Comparison of ENCODE assay signal across 8 cellular contexts in genomic region chr1:239951518-239952130, GRCh38.
A peak's percentile ranks its signal among the peaks of the same experiment; 100 is the strongest.
DNase-seq lines count a peak whose midpoint lies in the region; ATAC-seq and TF ChIP-seq lines count a peak whose summit lies in the region.

No MANE protein-coding gene starts in this region.

- ATAC-seq in HG03342 (IDR thresholded peaks at IDR 0.05; ENCODE audit: unreplicated experiment) (peak; percentile 69), GM18861 (IDR thresholded peaks at IDR 0.05; ENCODE audit: unreplicated experiment) (no peak)

- no peaks in the 10 kb centered on the region for H3K27me3 ChIP-seq in A673 (replicated peaks; ENCODE audit: insufficient read depth, low read depth, low read length, poor library complexity)

- no peak overlapping the region for H3K27ac ChIP-seq in A673 (ENCODE audit: low read depth, low read length, poor library complexity, severe bottlenecking)

- POLR2A ChIA-PET in A673 (lab: Charles Lee; ENCODE audit: low non-redundant PET), result no interaction called here

- intact Hi-C loops in A673 (cut with micrococcal nuclease; ENCODE audit: unreplicated experiment), result loop anchor here (1.0 kb wide), 1 partner anchor 25 kb away; no protein-coding TSS in a partner anchor

- H3K4me1 ChIP-seq in A673 (ENCODE audit: insufficient read depth, low read length, poor library complexity, severe bottlenecking), result no peaks in the 10 kb centered on the region

- no TSS peak for BruUV-seq in A673 (replicated peaks; lab: Mats Ljungman, UMichigan)

- H3K4me3 ChIP-seq in A673 (ENCODE audit: low read depth, low read length, poor library complexity, severe bottlenecking) (no peak overlapping the region), fibroblast of mammary gland (ENCODE audit: control insufficient read depth, low read depth, low read length) (no peak overlapping the region)

- peak; percentile 56 for TF ChIP-seq CTCF in A673 (conservative IDR thresholded peaks at IDR 0.05; ENCODE audit: low read depth, low read length)
- TF ChIP-seq CTCF in GM12874 (IDR thresholded peaks at IDR 0.05; ENCODE audit: insufficient read depth, low read depth, low read length), result peak; percentile 57
- TF ChIP-seq CTCF in fibroblast of mammary gland (conservative IDR thresholded peaks at IDR 0.05; ENCODE audit: control insufficient read depth, insufficient read depth, low read depth, low read length), result peak; percentile 79

- no peaks in the 10 kb centered on the region for H3K9me3 ChIP-seq in A673 (ENCODE audit: low read depth, low read length, poor library complexity, severe bottlenecking)

- DNase-seq in A673 (ENCODE audit: low spot score) (peak; percentile 45), NCI-H69 (lab: John Stamatoyannopoulos, UW) (peak; percentile 79), fibroblast of mammary gland (ENCODE audit: low read depth) (peak; percentile 77), non-pigmented ciliary epithelial cell (ENCODE audit: low read depth) (peak; percentile 42)
- peak; percentile 65 for DNase-seq in activated CD8-positive, alpha-beta memory T cell treated with anti-CD3 and anti-CD28 coated beads for 24 hours

- CTCF ChIA-PET in A673 (lab: Charles Lee), result interaction anchor here (1.0 kb wide), 1 partner anchor 54 kb away, joined by 4 read pairs; no protein-coding TSS in a partner anchor

- H3K36me3 ChIP-seq in A673 (ENCODE audit: insufficient read depth, low read length, poor library complexity, severe bottlenecking), result no peaks in the 10 kb centered on the region
